In the genomic region with DNA sequence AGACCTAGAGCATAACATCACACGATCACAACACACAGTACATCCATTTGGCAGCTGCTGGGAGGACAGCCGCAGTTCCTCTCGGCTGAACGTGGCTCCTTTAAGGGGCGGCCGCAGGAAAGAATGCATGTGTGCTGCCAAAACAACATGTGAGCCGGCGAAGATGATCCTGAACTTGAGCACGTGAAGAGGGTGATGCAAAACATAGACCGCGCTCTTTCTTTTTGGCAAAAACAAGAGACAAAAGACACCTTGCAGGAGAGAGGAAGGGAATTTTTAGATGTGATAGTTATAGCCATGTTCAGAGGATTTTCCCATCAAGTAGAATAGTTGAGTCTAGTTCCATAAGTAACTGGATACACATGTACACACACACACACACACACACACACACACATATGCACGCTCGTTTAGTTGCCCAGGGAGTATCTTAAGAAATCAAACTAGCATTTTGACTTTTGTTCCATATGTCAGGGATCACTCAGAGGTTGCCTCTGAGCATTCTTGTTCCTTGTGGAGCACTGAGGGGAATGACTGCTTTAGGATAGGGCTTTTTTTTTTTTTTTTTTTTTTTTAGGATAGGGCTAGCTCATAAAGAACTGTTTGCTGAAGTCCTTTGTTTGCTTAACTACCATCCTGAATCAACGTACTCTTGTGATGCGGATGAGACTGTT, we compare ENCODE assay signal across 9 cellular contexts. TPM values are rescaled to one million over a fixed set of nuclear protein-coding genes. Genes with fewer than 3 reads are reported as not detected.
DNase-seq lines count a peak whose midpoint lies in the region; ATAC-seq and TF ChIP-seq lines count a peak whose summit lies in the region.
"Had no signal": no experiment of that assay in that cellular context is flagged by ENCODE, and none has a peak within 500 bp of the region (broad histone marks: within the 10 kb centered on the region; RNA-seq: fewer than 3 reads in every experiment).

No MANE protein-coding gene starts in this region.

- TF ChIP-seq POLR2A in sigmoid colon (IDR thresholded peaks at IDR 0.05) = no peak

- peaks cover 2% of the 10 kb centered on the region for H3K27me3 Mint-ChIP-seq in activated naive CD8-positive, alpha-beta T cell treated with anti-CD3 and anti-CD28 coated beads, Interleukin-2, amount 50 U/mL, for 24 hours

- peak; percentile 89 for DNase-seq in GM03348 (ENCODE audit: low spot score)
- DNase-seq in SJSA1 (ENCODE audit: low read depth in 1 of 2, low spot score in 2 of 2) = peak in 1 of 2 experiments; percentile 34
- DNase-seq in cardiac septum (ENCODE audit: low spot score) = peak; percentile 81
- peak; percentile 98 for DNase-seq in sigmoid colon
- DNase-seq in activated naive CD8-positive, alpha-beta T cell treated with anti-CD3 and anti-CD28 coated beads, Interleukin-2, amount 50 U/mL, for 24 hours = no peak
- no peak for DNase-seq in stimulated activated CD4-positive, alpha-beta T cell treated with anti-CD3 and anti-CD28 coated beads, Interleukin-2, amount 100 ng/mL, for 48 hours
- no peak for DNase-seq in activated CD4-positive, alpha-beta T cell treated with anti-CD3 and anti-CD28 coated beads for 1 hour
- DNase-seq in NCI-H774 (lab: John Stamatoyannopoulos, UW) = no peak

- intact Hi-C loops in cardiac septum (cut with DNase I) (no loop called here), sigmoid colon (cut with DNase I) (loop anchor here (2.0 kb wide), 1 partner anchor 21 kb away; no protein-coding TSS in a partner anchor)

- no peak overlapping the region for H3K4me3 Mint-ChIP-seq in activated naive CD8-positive, alpha-beta T cell treated with anti-CD3 and anti-CD28 coated beads, Interleukin-2, amount 50 U/mL, for 24 hours
- H3K4me3 Mint-ChIP-seq: neural crest cell had no signal

- no peaks in the 10 kb centered on the region for H3K27me3 ChIP-seq in SJSA1 (replicated peaks)
- no peaks in the 10 kb centered on the region for H3K27me3 ChIP-seq in sigmoid colon

- 13 to 49% methylated on average over 15 of the region's 15 CpGs for WGBS in sigmoid colon, 2 donors

- H3K27ac ChIP-seq in SJSA1 = no peak overlapping the region; the same call in 1 of the 2 replicates
- H3K27ac ChIP-seq in sigmoid colon = peak overlapping the region; percentile 31 to 78 (median 74)

- peak in 3 of 4 donors; percentile 88 to 94 (median 88) for TF ChIP-seq EP300 in sigmoid colon (IDR thresholded peaks at IDR 0.05)

- ATAC-seq in activated naive CD8-positive, alpha-beta T cell treated with anti-CD3 and anti-CD28 coated beads, Interleukin-2, amount 50 U/mL, for 24 hours = no peak

- H3K9me3 Mint-ChIP-seq in activated naive CD8-positive, alpha-beta T cell treated with anti-CD3 and anti-CD28 coated beads, Interleukin-2, amount 50 U/mL, for 24 hours = no peaks in the 10 kb centered on the region
- H3K9me3 Mint-ChIP-seq: neural crest cell had no signal

- H3K9me3 ChIP-seq in SJSA1 (replicated peaks) = no peaks in the 10 kb centered on the region
- H3K9me3 ChIP-seq in sigmoid colon = no peaks in the 10 kb centered on the region

- H3K36me3 Mint-ChIP-seq in activated naive CD8-positive, alpha-beta T cell treated with anti-CD3 and anti-CD28 coated beads, Interleukin-2, amount 50 U/mL, for 24 hours (ENCODE audit: low read depth) = no peaks in the 10 kb centered on the region

- H3K36me3 ChIP-seq in SJSA1 (no peaks in the 10 kb centered on the region), sigmoid colon (no peaks in the 10 kb centered on the region)

- TF ChIP-seq CTCF in sigmoid colon (IDR thresholded peaks at IDR 0.05) = no peak

- H3K4me1 ChIP-seq in SJSA1 (replicated peaks) = peaks cover 9% of the 10 kb centered on the region
- peaks cover 0 to 25% (median 17%) of the 10 kb centered on the region in 4 donors for H3K4me1 ChIP-seq in sigmoid colon

- H3K4me1 Mint-ChIP-seq in activated naive CD8-positive, alpha-beta T cell treated with anti-CD3 and anti-CD28 coated beads, Interleukin-2, amount 50 U/mL, for 24 hours = peaks cover 14% of the 10 kb centered on the region

- H3K4me3 ChIP-seq in SJSA1 = peak overlapping the region; percentile 15; the same call in 1 of the 2 replicates
- peak overlapping the region in 3 of 4 donors; percentile 17 to 29 (median 25) for H3K4me3 ChIP-seq in sigmoid colon

- H3K27ac Mint-ChIP-seq in activated naive CD8-positive, alpha-beta T cell treated with anti-CD3 and anti-CD28 coated beads, Interleukin-2, amount 50 U/mL, for 24 hours = no peak overlapping the region

RNA-seq across cellular contexts. Expression of gene RANBP9, which starts 21.7 kb away (rescaled TPM):
- 24.0 and 38.5 TPM in 2 replicates for total RNA-seq in SJSA1 (2014; rRNA removed; shearing (Covaris generic))
- total RNA-seq in cardiac septum (40.2 TPM), sigmoid colon (10 to 100 TPM; 49.6 to 84.3 (median 55.3) TPM)
- 10 to 100 TPM; 19.4 to 26.6 (median 22.2) TPM for polyA plus RNA-seq in sigmoid colon

Comparison
In these comparisons a context has a peak if more than half of its experiments do, and no peak if none do; other contexts are left out.
1. DNase-seq: peak in GM03348 (single experiment), cardiac septum (single experiment) and sigmoid colon (single experiment); none in activated naive CD8-positive, alpha-beta T cell treated with anti-CD3 and anti-CD28 coated beads, Interleukin-2, amount 50 U/mL, for 24 hours (single experiment), stimulated activated CD4-positive, alpha-beta T cell treated with anti-CD3 and anti-CD28 coated beads, Interleukin-2, amount 100 ng/mL, for 48 hours (0 of 2), activated CD4-positive, alpha-beta T cell treated with anti-CD3 and anti-CD28 coated beads for 1 hour (single experiment) and NCI-H774 (single experiment).